1 cellular context compared by ENCODE assay signal in genomic region chr9:101727621-101728524, GRCh38.
TF ChIP-seq lines count a peak whose summit lies in the region.

No MANE protein-coding gene starts in this region.

TF ChIP-seq in HCT116, 20 proteins besides CTCF, POLR2A, EP300 and RAD21 (continued from another document):
- TF ChIP-seq REST (IDR thresholded peaks at IDR 0.05; ENCODE audit: low read depth) (no peak), ELF1 (IDR thresholded peaks at IDR 0.05; ENCODE audit: borderline replicate concordance, low read depth) (no peak), POLR2AphosphoS5 (IDR thresholded peaks at IDR 0.05; ENCODE audit: low read depth, low read length) (no peak), FOSL1 (IDR thresholded peaks at IDR 0.05; ENCODE audit: low read depth) (no peak)
- TF ChIP-seq, protein P1, sequence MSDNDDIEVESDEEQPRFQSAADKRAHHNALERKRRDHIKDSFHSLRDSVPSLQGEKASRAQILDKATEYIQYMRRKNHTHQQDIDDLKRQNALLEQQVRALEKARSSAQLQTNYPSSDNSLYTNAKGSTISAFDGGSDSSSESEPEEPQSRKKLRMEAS (IDR thresholded peaks at IDR 0.05): no peak
- TF ChIP-seq, protein P2, sequence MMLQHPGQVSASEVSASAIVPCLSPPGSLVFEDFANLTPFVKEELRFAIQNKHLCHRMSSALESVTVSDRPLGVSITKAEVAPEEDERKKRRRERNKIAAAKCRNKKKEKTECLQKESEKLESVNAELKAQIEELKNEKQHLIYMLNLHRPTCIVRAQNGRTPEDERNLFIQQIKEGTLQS (IDR thresholded peaks at IDR 0.05): no peak
TF ChIP-seq in HCT116: peak in this region for 0.
